13 cellular contexts compared by ENCODE assay signal in the genomic region with DNA sequence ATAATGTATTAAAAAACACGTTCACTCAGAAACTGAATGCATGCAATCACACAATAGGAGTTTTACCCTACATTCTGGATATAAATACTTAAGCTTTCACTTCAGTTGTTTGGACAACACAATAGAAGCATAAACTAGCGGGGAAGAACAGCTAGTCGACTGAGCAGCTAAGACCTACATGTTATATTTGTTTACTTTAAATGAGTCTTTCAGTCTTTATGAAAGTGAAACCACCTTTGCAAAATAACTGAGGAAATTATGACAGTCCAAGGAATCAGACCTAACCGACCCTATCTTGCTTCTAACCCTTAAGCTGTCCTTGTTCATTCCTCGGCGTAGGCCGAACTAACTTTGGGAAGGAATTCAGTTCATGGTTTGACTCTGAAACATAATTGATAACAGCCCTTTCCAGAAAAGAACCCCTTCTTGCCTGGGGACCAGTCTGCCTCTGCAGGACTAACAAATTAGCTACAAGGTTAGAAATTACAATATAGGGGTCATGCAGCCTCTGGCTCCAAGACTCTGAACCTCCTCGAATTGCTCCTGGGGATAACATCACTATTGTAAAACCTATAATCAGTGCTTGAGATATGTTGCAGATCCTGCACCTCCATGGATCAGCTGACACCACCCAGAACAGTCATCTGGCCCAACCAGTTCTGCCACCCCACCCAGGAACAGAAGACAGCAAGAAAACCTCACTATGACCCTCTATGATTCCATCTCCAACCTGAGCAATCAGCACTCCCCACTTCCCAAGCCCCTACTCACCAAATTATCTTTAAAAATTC.
DNase-seq lines count a peak whose midpoint lies in the region; ATAC-seq and TF ChIP-seq lines count a peak whose summit lies in the region.
"Had no signal": no experiment of that assay in that cellular context is flagged by ENCODE, and none has a peak within 500 bp of the region (broad histone marks: within the 10 kb centered on the region; RNA-seq: fewer than 3 reads in every experiment).

No MANE protein-coding gene starts in this region.

- H3K4me2 ChIP-seq in GM23248 (ENCODE audit: unreplicated experiment), result no peak overlapping the region
- no peak overlapping the region for H3K4me2 ChIP-seq in mesenchymal stem cell (ENCODE audit: low read length, poor library complexity, severe bottlenecking)

- intact Hi-C loops in psoas muscle (cut with DNase I) (no loop called here), heart right ventricle (cut with DNase I) (no loop called here)

- H3K4me3 ChIP-seq in ACC112 (ENCODE audit: low read depth, low read length) (no peak overlapping the region), GM23248 (no peak overlapping the region), mesenchymal stem cell (ENCODE audit: insufficient read depth in 1 of 2, low read depth in 1 of 2, low read length in 2 of 2) (peak overlapping the region in 1 of 2 experiments; percentile 10), psoas muscle (no peak overlapping the region), heart right ventricle (no peak overlapping the region)

- peaks cover 13% of the 10 kb centered on the region for H3K9me3 Mint-ChIP-seq in activated naive CD8-positive, alpha-beta T cell treated with anti-CD3 and anti-CD28 coated beads, Interleukin-2, amount 10 ng/mL, durations not matched to agents 7 days and 5 days

- H3K9me2 ChIP-seq in GM23248 (ENCODE audit: insufficient read depth), result no peaks in the 10 kb centered on the region

- H3K4me3 Mint-ChIP-seq in activated naive CD8-positive, alpha-beta T cell treated with anti-CD3 and anti-CD28 coated beads, Interleukin-2, amount 10 ng/mL, durations not matched to agents 7 days and 5 days, result peak overlapping the region; percentile 57
- H3K4me3 Mint-ChIP-seq: stimulated activated naive B cell treated with anti-CD40 and anti-IgM and Interleukin-4, amounts not matched to agents 10 μg/mL and 1 μg/mL and 100 μg/mL, for 72 hours had no signal

- peaks cover 61% of the 10 kb centered on the region for H3K4me1 Mint-ChIP-seq in activated naive CD8-positive, alpha-beta T cell treated with anti-CD3 and anti-CD28 coated beads, Interleukin-2, amount 10 ng/mL, durations not matched to agents 7 days and 5 days

- H3K9me3 ChIP-seq in GM23248 (ENCODE audit: low read depth) (no peaks in the 10 kb centered on the region), mesenchymal stem cell (ENCODE audit: control insufficient read depth, low read length) (no peaks in the 10 kb centered on the region), psoas muscle (no peaks in the 10 kb centered on the region), heart right ventricle (no peaks in the 10 kb centered on the region)

- no peak overlapping the region for H2BK15ac ChIP-seq in mesenchymal stem cell (ENCODE audit: low read depth, poor library complexity, severe bottlenecking)

- no peak overlapping the region for H4K8ac ChIP-seq in mesenchymal stem cell (ENCODE audit: low read length)

- H2BK120ac ChIP-seq in mesenchymal stem cell (ENCODE audit: low read depth, low read length), result no peak overlapping the region

- H3K18ac ChIP-seq in mesenchymal stem cell (ENCODE audit: low read depth in 1 of 2, low read length in 2 of 2), result no peak overlapping the region

- H3K27me3 ChIP-seq in ACC112 (ENCODE audit: insufficient read depth, low read length) (no peaks in the 10 kb centered on the region), GM23248 (replicated peaks; ENCODE audit: insufficient read depth) (no peaks in the 10 kb centered on the region), mesenchymal stem cell (ENCODE audit: control insufficient read depth in 1 of 2, insufficient read depth in 1 of 2, low read length in 2 of 2) (no peaks in the 10 kb centered on the region), psoas muscle (ENCODE audit: insufficient read depth in 3 of 3, low read length in 2 of 3) (no peaks in the 10 kb centered on the region), heart right ventricle (no peaks in the 10 kb centered on the region)

- H3K9ac ChIP-seq in GM23248 (no peak overlapping the region), mesenchymal stem cell (ENCODE audit: low read length) (peak overlapping the region; percentile 15)

- H2BK5ac ChIP-seq in mesenchymal stem cell (ENCODE audit: low read depth, low read length, poor library complexity, severe bottlenecking), result no peak overlapping the region

- H3K27ac ChIP-seq in ACC112 (ENCODE audit: low read depth, low read length) (no peak overlapping the region), GM23248 (no peak overlapping the region), mesenchymal stem cell (ENCODE audit: low read length, poor library complexity, severe bottlenecking) (no peak overlapping the region), psoas muscle (no peak overlapping the region), heart right ventricle (peak overlapping the region in 1 of 10 donors; percentile 38)

- H4K91ac ChIP-seq in mesenchymal stem cell (ENCODE audit: low read length), result no peak overlapping the region

- peak overlapping the region; percentile 96 for H3K27ac Mint-ChIP-seq in activated naive CD8-positive, alpha-beta T cell treated with anti-CD3 and anti-CD28 coated beads, Interleukin-2, amount 10 ng/mL, durations not matched to agents 7 days and 5 days
- H3K27ac Mint-ChIP-seq: stimulated activated naive B cell treated with anti-CD40 and anti-IgM and Interleukin-4, amounts not matched to agents 10 μg/mL and 1 μg/mL and 100 μg/mL, for 72 hours had no signal

- peaks cover 9% of the 10 kb centered on the region; the same call in 1 of the 2 replicates for H3F3A ChIP-seq in GM23248 (ENCODE audit: insufficient read depth)

- H3K23ac ChIP-seq in mesenchymal stem cell (ENCODE audit: low read length in 2 of 2), result no peak overlapping the region

- ATAC-seq in activated naive CD8-positive, alpha-beta T cell treated with anti-CD3 and anti-CD28 coated beads, Interleukin-2, amount 10 ng/mL, durations not matched to agents 7 days and 5 days (ENCODE audit: low read depth), result no peak
- no peak for ATAC-seq in psoas muscle
- no peak for ATAC-seq in heart right ventricle
- ATAC-seq: SK-N-SH treated with all-trans-retinoic acid at 6 μM for 48 hours; stimulated activated naive B cell treated with anti-CD40 and anti-IgM and Interleukin-4, amounts not matched to agents 10 μg/mL and 1 μg/mL and 100 μg/mL, for 72 hours had no signal

- H2AFZ ChIP-seq in ACC112 (ENCODE audit: low read length, unreplicated experiment) (peak overlapping the region; percentile 43), GM23248 (peak overlapping the region; percentile 5; the same call in 1 of the 2 replicates), mesenchymal stem cell (ENCODE audit: low read depth, low read length) (no peak overlapping the region)

- no peak overlapping the region for H2BK12ac ChIP-seq in mesenchymal stem cell (ENCODE audit: low read length in 2 of 2)

- WGBS in GM23248 (ENCODE audit: low coverage in 1 of 2, low lambda C conversion rate in 2 of 2, missing lambda C conversion rate in 2 of 2), 2 experiments, result 76 to 78% methylated on average over 8 of the region's 8 CpGs
- WGBS in mesenchymal stem cell, result 95% methylated on average over 7 of the region's 8 CpGs
- WGBS in psoas muscle, 3 donors, result 85 to 89% (median 87%) methylated on average over 8 of the region's 8 CpGs
- 87 to 93% methylated on average over 8 of the region's 8 CpGs for WGBS in heart right ventricle, 2 donors

- no peak overlapping the region for H3K14ac ChIP-seq in mesenchymal stem cell (ENCODE audit: low read length in 2 of 2)

- H3K79me1 ChIP-seq in mesenchymal stem cell (replicated peaks; ENCODE audit: low read length, poor library complexity, severe bottlenecking), result no peaks in the 10 kb centered on the region

- peaks cover 57% of the 10 kb centered on the region for H3K36me3 Mint-ChIP-seq in activated naive CD8-positive, alpha-beta T cell treated with anti-CD3 and anti-CD28 coated beads, Interleukin-2, amount 10 ng/mL, durations not matched to agents 7 days and 5 days

- H3K36me3 ChIP-seq in ACC112 (ENCODE audit: insufficient read depth, low read length) (no peaks in the 10 kb centered on the region), GM23248 (ENCODE audit: low read depth) (no peaks in the 10 kb centered on the region), mesenchymal stem cell (ENCODE audit: control insufficient read depth in 1 of 2, insufficient read depth in 2 of 2, low read depth in 1 of 2, low read length in 2 of 2) (no peaks in the 10 kb centered on the region), psoas muscle (ENCODE audit: insufficient read depth in 1 of 2, low read depth in 1 of 2) (no peaks in the 10 kb centered on the region), heart right ventricle (no peaks in the 10 kb centered on the region)

- H3K79me2 ChIP-seq in ACC112 (ENCODE audit: control insufficient read depth, insufficient read depth, low read length, unreplicated experiment) (no peaks in the 10 kb centered on the region), GM23248 (ENCODE audit: insufficient read depth) (no peaks in the 10 kb centered on the region)

- H4K20me1 ChIP-seq in GM23248 (ENCODE audit: insufficient read depth), result no peaks in the 10 kb centered on the region

- DNase-seq in GM23248 (no peak), mesenchymal stem cell (peak; percentile 19), NCI-H2171 (lab: John Stamatoyannopoulos, UW) (no peak), NCI-H226 (no peak), psoas muscle (no peak), heart right ventricle (no peak)
- no peak for DNase-seq in activated naive CD8-positive, alpha-beta T cell treated with anti-CD3 and anti-CD28 coated beads, Interleukin-2, amount 10 ng/mL, durations not matched to agents 7 days and 5 days
- DNase-seq: MM.1S; retina; stimulated activated CD4-positive, alpha-beta T cell treated with anti-CD3 and anti-CD28 coated beads, Interleukin-4, amount 100 ng/mL, for 1 hour; stimulated activated naive B cell treated with anti-CD40 and anti-IgM and Interleukin-4, amounts not matched to agents 10 μg/mL and 1 μg/mL and 100 μg/mL, for 72 hours had no signal

- no peak overlapping the region for H3K4ac ChIP-seq in mesenchymal stem cell (ENCODE audit: low read depth in 1 of 2, low read length in 2 of 2)

- H2AK5ac ChIP-seq in mesenchymal stem cell (ENCODE audit: low read length, severe bottlenecking), result no peak overlapping the region

- in situ Hi-C loops in GM23248 (cut with MboI), result no loop called here

- H3K4me1 ChIP-seq in ACC112 (ENCODE audit: control insufficient read depth, insufficient read depth, low read length, unreplicated experiment), result peaks cover 15% of the 10 kb centered on the region
- H3K4me1 ChIP-seq in GM23248 (ENCODE audit: insufficient read depth), result peaks cover 14% of the 10 kb centered on the region
- H3K4me1 ChIP-seq in mesenchymal stem cell (ENCODE audit: control insufficient read depth, insufficient read depth, low read depth, low read length), result peaks cover 1% of the 10 kb centered on the region
- H3K4me1 ChIP-seq in psoas muscle, result no peaks in the 10 kb centered on the region
- H3K4me1 ChIP-seq in heart right ventricle, result peaks cover 0 to 29% (median 5%) of the 10 kb centered on the region in 9 donors

- POLR2A ChIA-PET in activated naive CD8-positive, alpha-beta T cell treated with anti-CD3 and anti-CD28 coated beads, Interleukin-2, amount 10 ng/mL, durations not matched to agents 7 days and 5 days (lab: Charles Lee), result interaction anchor here (0.6 to 7.1 kb wide), 9 partner anchors 8 to 212 kb away, joined by 3 to 114 read pairs (median 16); partner anchors contain the start of gene KLF6

- no peaks in the 10 kb centered on the region for H3K27me3 Mint-ChIP-seq in activated naive CD8-positive, alpha-beta T cell treated with anti-CD3 and anti-CD28 coated beads, Interleukin-2, amount 10 ng/mL, durations not matched to agents 7 days and 5 days
- H3K27me3 Mint-ChIP-seq: stimulated activated naive B cell treated with anti-CD40 and anti-IgM and Interleukin-4, amounts not matched to agents 10 μg/mL and 1 μg/mL and 100 μg/mL, for 72 hours had no signal

- TF ChIP-seq CTCF in psoas muscle (IDR thresholded peaks at IDR 0.05), result no peak
- TF ChIP-seq CTCF in heart right ventricle (IDR thresholded peaks at IDR 0.05), result no peak
